1 cellular context compared by ENCODE assay signal in genomic region chr17:82458885-82459424, GRCh38.
TF ChIP-seq lines count a peak whose summit lies in the region.

No MANE protein-coding gene starts in this region.

TF ChIP-seq in HepG2, 621 proteins besides CTCF, POLR2A, EP300 and RAD21 (continued from another document and continues in another):
- TF ChIP-seq TERF1 (CRISPR knock-in tag; IDR thresholded peaks at IDR 0.05) (no peak), SPEN (CRISPR knock-in tag; IDR thresholded peaks at IDR 0.05; ENCODE audit: low read depth) (no peak), ZNF20 (CRISPR knock-in tag; IDR thresholded peaks at IDR 0.05) (no peak), ZNF138 (CRISPR knock-in tag; IDR thresholded peaks at IDR 0.05; ENCODE audit: low read depth) (0 out of 2 replicates have a peak, but pooled peaks have one; percentile 46), MAFG (CRISPR knock-in tag; IDR thresholded peaks at IDR 0.05) (0 out of 2 replicates have a peak, but pooled peaks have one; percentile 13), SCMH1 (CRISPR knock-in tag; IDR thresholded peaks at IDR 0.05; ENCODE audit: borderline replicate concordance) (no peak), ZSCAN30 (CRISPR knock-in tag; IDR thresholded peaks at IDR 0.05) (no peak), ZBTB38 (CRISPR knock-in tag; IDR thresholded peaks at IDR 0.05) (0 out of 2 replicates have a peak, but pooled peaks have one; percentile 35), ZBTB44 (CRISPR knock-in tag; IDR thresholded peaks at IDR 0.05) (no peak), ZFP36L1 (CRISPR knock-in tag; IDR thresholded peaks at IDR 0.05) (no peak), SP140L (CRISPR knock-in tag; IDR thresholded peaks at IDR 0.05; ENCODE audit: borderline replicate concordance) (no peak), ZNF816 (CRISPR knock-in tag; IDR thresholded peaks at IDR 0.05; ENCODE audit: borderline replicate concordance) (0 out of 2 replicates have a peak, but pooled peaks have one; percentile 31), ZNF510 (CRISPR knock-in tag; IDR thresholded peaks at IDR 0.05; ENCODE audit: low read depth) (no peak), ZNF225 (CRISPR knock-in tag; IDR thresholded peaks at IDR 0.05) (peak; percentile 42; the same call in 1 of the 2 replicates), GATA4 (IDR thresholded peaks at IDR 0.05; ENCODE audit: borderline replicate concordance, low read depth) (no peak), ATM (IDR thresholded peaks at IDR 0.05; ENCODE audit: borderline replicate concordance) (no peak), ZNF768 (CRISPR knock-in tag; IDR thresholded peaks at IDR 0.05) (peak; percentile 54; the same call in 1 of the 2 replicates), RXRB (CRISPR knock-in tag; IDR thresholded peaks at IDR 0.05; ENCODE audit: borderline replicate concordance) (no peak), ATF4 (CRISPR knock-in tag; IDR thresholded peaks at IDR 0.05) (peak in 1 of 2 experiments; percentile 35; a peak in 1 of 4 replicates), ZNF773 (CRISPR knock-in tag; IDR thresholded peaks at IDR 0.05; ENCODE audit: borderline replicate concordance) (no peak), ZNF350 (CRISPR knock-in tag; IDR thresholded peaks at IDR 0.05; ENCODE audit: borderline replicate concordance, low read depth) (0 out of 2 replicates have a peak, but pooled peaks have one; percentile 10), ZNF235 (CRISPR knock-in tag; IDR thresholded peaks at IDR 0.05; ENCODE audit: borderline replicate concordance) (0 out of 2 replicates have a peak, but pooled peaks have one; percentile 52), CBX5 (CRISPR knock-in tag; IDR thresholded peaks at IDR 0.05; ENCODE audit: borderline replicate concordance) (no peak), HOXD1 (CRISPR knock-in tag; IDR thresholded peaks at IDR 0.05) (no peak), ZFX (CRISPR knock-in tag; IDR thresholded peaks at IDR 0.05; ENCODE audit: low read depth) (no peak; the same call in 1 of the 2 replicates)
- TF ChIP-seq, protein P1, sequence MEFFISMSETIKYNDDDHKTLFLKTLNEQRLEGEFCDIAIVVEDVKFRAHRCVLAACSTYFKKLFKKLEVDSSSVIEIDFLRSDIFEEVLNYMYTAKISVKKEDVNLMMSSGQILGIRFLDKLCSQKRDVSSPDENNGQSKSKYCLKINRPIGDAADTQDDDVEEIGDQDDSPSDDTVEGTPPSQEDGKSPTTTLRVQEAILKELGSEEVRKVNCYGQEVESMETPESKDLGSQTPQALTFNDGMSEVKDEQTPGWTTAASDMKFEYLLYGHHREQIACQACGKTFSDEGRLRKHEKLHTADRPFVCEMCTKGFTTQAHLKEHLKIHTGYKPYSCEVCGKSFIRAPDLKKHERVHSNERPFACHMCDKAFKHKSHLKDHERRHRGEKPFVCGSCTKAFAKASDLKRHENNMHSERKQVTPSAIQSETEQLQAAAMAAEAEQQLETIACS (CRISPR knock-in tag; IDR thresholded peaks at IDR 0.05), result 0 out of 2 replicates have a peak, but pooled peaks have one; percentile 28
- TF ChIP-seq, protein P2, sequence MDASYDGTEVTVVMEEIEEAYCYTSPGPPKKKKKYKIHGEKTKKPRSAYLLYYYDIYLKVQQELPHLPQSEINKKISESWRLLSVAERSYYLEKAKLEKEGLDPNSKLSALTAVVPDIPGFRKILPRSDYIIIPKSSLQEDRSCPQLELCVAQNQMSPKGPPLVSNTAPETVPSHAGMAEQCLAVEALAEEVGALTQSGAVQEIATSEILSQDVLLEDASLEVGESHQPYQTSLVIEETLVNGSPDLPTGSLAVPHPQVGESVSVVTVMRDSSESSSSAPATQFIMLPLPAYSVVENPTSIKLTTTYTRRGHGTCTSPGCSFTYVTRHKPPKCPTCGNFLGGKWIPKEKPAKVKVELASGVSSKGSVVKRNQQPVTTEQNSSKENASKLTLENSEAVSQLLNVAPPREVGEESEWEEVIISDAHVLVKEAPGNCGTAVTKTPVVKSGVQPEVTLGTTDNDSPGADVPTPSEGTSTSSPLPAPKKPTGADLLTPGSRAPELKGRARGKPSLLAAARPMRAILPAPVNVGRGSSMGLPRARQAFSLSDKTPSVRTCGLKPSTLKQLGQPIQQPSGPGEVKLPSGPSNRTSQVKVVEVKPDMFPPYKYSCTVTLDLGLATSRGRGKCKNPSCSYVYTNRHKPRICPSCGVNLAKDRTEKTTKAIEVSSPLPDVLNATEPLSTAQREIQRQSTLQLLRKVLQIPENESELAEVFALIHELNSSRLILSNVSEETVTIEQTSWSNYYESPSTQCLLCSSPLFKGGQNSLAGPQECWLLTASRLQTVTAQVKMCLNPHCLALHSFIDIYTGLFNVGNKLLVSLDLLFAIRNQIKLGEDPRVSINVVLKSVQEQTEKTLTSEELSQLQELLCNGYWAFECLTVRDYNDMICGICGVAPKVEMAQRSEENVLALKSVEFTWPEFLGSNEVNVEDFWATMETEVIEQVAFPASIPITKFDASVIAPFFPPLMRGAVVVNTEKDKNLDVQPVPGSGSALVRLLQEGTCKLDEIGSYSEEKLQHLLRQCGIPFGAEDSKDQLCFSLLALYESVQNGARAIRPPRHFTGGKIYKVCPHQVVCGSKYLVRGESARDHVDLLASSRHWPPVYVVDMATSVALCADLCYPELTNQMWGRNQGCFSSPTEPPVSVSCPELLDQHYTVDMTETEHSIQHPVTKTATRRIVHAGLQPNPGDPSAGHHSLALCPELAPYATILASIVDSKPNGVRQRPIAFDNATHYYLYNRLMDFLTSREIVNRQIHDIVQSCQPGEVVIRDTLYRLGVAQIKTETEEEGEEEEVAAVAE (CRISPR knock-in tag; IDR thresholded peaks at IDR 0.05; ENCODE audit: borderline replicate concordance), result no peak
- TF ChIP-seq, protein P3, sequence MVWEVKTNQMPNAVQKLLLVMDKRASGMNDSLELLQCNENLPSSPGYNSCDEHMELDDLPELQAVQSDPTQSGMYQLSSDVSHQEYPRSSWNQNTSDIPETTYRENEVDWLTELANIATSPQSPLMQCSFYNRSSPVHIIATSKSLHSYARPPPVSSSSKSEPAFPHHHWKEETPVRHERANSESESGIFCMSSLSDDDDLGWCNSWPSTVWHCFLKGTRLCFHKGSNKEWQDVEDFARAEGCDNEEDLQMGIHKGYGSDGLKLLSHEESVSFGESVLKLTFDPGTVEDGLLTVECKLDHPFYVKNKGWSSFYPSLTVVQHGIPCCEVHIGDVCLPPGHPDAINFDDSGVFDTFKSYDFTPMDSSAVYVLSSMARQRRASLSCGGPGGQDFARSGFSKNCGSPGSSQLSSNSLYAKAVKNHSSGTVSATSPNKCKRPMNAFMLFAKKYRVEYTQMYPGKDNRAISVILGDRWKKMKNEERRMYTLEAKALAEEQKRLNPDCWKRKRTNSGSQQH (CRISPR knock-in tag; IDR thresholded peaks at IDR 0.05; ENCODE audit: low read depth), result 0 out of 2 replicates have a peak, but pooled peaks have one; percentile 65
- TF ChIP-seq, protein P4, sequence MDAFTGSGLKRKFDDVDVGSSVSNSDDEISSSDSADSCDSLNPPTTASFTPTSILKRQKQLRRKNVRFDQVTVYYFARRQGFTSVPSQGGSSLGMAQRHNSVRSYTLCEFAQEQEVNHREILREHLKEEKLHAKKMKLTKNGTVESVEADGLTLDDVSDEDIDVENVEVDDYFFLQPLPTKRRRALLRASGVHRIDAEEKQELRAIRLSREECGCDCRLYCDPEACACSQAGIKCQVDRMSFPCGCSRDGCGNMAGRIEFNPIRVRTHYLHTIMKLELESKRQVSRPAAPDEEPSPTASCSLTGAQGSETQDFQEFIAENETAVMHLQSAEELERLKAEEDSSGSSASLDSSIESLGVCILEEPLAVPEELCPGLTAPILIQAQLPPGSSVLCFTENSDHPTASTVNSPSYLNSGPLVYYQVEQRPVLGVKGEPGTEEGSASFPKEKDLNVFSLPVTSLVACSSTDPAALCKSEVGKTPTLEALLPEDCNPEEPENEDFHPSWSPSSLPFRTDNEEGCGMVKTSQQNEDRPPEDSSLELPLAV (CRISPR knock-in tag; conservative IDR thresholded peaks at IDR 0.05; ENCODE audit: low read depth), result 0 out of 2 replicates have a peak, but pooled peaks have one; percentile 17
- TF ChIP-seq, protein P5, sequence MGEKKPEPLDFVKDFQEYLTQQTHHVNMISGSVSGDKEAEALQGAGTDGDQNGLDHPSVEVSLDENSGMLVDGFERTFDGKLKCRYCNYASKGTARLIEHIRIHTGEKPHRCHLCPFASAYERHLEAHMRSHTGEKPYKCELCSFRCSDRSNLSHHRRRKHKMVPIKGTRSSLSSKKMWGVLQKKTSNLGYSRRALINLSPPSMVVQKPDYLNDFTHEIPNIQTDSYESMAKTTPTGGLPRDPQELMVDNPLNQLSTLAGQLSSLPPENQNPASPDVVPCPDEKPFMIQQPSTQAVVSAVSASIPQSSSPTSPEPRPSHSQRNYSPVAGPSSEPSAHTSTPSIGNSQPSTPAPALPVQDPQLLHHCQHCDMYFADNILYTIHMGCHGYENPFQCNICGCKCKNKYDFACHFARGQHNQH (CRISPR knock-in tag; IDR thresholded peaks at IDR 0.05), result no peak
- TF ChIP-seq, protein P6, sequence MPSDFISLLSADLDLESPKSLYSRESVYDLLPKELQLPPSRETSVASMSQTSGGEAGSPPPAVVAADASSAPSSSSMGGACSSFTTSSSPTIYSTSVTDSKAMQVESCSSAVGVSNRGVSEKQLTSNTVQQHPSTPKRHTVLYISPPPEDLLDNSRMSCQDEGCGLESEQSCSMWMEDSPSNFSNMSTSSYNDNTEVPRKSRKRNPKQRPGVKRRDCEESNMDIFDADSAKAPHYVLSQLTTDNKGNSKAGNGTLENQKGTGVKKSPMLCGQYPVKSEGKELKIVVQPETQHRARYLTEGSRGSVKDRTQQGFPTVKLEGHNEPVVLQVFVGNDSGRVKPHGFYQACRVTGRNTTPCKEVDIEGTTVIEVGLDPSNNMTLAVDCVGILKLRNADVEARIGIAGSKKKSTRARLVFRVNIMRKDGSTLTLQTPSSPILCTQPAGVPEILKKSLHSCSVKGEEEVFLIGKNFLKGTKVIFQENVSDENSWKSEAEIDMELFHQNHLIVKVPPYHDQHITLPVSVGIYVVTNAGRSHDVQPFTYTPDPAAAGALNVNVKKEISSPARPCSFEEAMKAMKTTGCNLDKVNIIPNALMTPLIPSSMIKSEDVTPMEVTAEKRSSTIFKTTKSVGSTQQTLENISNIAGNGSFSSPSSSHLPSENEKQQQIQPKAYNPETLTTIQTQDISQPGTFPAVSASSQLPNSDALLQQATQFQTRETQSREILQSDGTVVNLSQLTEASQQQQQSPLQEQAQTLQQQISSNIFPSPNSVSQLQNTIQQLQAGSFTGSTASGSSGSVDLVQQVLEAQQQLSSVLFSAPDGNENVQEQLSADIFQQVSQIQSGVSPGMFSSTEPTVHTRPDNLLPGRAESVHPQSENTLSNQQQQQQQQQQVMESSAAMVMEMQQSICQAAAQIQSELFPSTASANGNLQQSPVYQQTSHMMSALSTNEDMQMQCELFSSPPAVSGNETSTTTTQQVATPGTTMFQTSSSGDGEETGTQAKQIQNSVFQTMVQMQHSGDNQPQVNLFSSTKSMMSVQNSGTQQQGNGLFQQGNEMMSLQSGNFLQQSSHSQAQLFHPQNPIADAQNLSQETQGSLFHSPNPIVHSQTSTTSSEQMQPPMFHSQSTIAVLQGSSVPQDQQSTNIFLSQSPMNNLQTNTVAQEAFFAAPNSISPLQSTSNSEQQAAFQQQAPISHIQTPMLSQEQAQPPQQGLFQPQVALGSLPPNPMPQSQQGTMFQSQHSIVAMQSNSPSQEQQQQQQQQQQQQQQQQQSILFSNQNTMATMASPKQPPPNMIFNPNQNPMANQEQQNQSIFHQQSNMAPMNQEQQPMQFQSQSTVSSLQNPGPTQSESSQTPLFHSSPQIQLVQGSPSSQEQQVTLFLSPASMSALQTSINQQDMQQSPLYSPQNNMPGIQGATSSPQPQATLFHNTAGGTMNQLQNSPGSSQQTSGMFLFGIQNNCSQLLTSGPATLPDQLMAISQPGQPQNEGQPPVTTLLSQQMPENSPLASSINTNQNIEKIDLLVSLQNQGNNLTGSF (CRISPR knock-in tag; IDR thresholded peaks at IDR 0.05), result peak; percentile 67; the same call in 1 of the 2 replicates
- TF ChIP-seq, protein P7, sequence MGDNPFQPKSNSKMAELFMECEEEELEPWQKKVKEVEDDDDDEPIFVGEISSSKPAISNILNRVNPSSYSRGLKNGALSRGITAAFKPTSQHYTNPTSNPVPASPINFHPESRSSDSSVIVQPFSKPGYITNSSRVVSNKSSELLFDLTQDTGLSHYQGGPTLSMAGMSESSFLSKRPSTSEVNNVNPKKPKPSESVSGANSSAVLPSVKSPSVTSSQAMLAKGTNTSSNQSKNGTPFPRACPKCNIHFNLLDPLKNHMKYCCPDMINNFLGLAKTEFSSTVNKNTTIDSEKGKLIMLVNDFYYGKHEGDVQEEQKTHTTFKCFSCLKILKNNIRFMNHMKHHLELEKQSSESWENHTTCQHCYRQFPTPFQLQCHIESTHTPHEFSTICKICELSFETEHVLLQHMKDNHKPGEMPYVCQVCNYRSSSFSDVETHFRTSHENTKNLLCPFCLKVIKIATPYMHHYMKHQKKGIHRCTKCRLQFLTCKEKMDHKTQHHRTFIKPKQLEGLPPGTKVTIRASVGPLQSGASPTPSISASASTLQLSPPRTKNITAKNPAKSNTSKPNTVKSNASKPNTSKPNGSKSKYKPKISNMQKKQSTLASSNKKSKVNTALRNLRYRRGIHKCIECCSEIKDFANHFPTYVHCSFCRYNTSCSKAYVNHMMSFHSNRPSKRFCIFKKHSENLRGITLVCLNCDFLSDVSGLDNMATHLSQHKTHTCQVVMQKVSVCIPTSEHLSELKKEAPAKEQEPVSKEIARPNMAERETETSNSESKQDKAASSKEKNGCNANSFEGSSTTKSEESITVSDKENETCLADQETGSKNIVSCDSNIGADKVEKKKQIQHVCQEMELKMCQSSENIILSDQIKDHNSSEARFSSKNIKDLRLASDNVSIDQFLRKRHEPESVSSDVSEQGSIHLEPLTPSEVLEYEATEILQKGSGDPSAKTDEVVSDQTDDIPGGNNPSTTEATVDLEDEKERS (CRISPR knock-in tag; IDR thresholded peaks at IDR 0.05), result no peak
